In genomic region chr9:114385412-114386181, GRCh38 we compare ENCODE assay signal across 8 cellular contexts. TPM values are rescaled to one million over a fixed set of nuclear protein-coding genes. Genes with fewer than 3 reads are reported as not detected.
DNase-seq lines count a peak whose midpoint lies in the region; ATAC-seq and TF ChIP-seq lines count a peak whose summit lies in the region.

No MANE protein-coding gene starts in this region.

- H3K4me1 ChIP-seq in DOHH2 (ENCODE audit: control insufficient read depth, low read length) (peaks cover 81% of the 10 kb centered on the region), duodenal mucosa (ENCODE audit: control insufficient read depth in 1 of 2, insufficient read depth in 2 of 2, low read length in 2 of 2) (peaks cover 55 to 93% of the 10 kb centered on the region in 2 donors)

- H3F3A ChIP-seq in DOHH2 (ENCODE audit: control insufficient read depth, insufficient read depth), result peaks cover 25% of the 10 kb centered on the region

- peaks cover 99% of the 10 kb centered on the region for H3K79me2 ChIP-seq in DOHH2 (ENCODE audit: control insufficient read depth, low read length)

- H4K20me1 ChIP-seq in DOHH2 (ENCODE audit: control insufficient read depth, insufficient read depth, low read depth, low read length), result peaks cover 4% of the 10 kb centered on the region; the same call in 1 of the 2 replicates

- H3K9me3 ChIP-seq in DOHH2 (ENCODE audit: control insufficient read depth, insufficient read depth, low read length), result no peaks in the 10 kb centered on the region
- H3K9me3 ChIP-seq in MG63, result no peaks in the 10 kb centered on the region
- no peaks in the 10 kb centered on the region for H3K9me3 ChIP-seq in duodenal mucosa (ENCODE audit: control insufficient read depth in 1 of 2, low read length in 2 of 2)

- H3K4me3 ChIP-seq in DOHH2 (ENCODE audit: low read length) (peak overlapping the region; percentile 78), MG63 (no peak overlapping the region), duodenal mucosa (ENCODE audit: low read depth in 1 of 2, low read length in 2 of 2) (peak overlapping the region; percentile 77 to 84)

- ATAC-seq in GM21825 (IDR thresholded peaks at IDR 0.05; ENCODE audit: unreplicated experiment), result peak; percentile 74

- H3K4me2 ChIP-seq in DOHH2 (ENCODE audit: low read length), result peak overlapping the region; percentile 87

- H3K27me3 ChIP-seq in DOHH2 (ENCODE audit: control insufficient read depth, low read length), result no peaks in the 10 kb centered on the region
- H3K27me3 ChIP-seq in MG63, result no peaks in the 10 kb centered on the region
- H3K27me3 ChIP-seq in duodenal mucosa (ENCODE audit: control insufficient read depth in 1 of 2, insufficient read depth in 2 of 2, low read length in 2 of 2), result no peaks in the 10 kb centered on the region

- no peak for TF ChIP-seq CTCF in DOHH2 (IDR thresholded peaks at IDR 0.05; ENCODE audit: low read depth, low read length, poor library complexity, severe bottlenecking)

- peak overlapping the region; percentile 83 to 85 for H3K9ac ChIP-seq in duodenal mucosa (ENCODE audit: low read depth in 1 of 2, low read length in 2 of 2)

- H3K36me3 ChIP-seq in DOHH2 (ENCODE audit: control insufficient read depth, low read length) (peaks cover 97% of the 10 kb centered on the region), MG63 (no peaks in the 10 kb centered on the region), duodenal mucosa (ENCODE audit: control insufficient read depth in 1 of 2, insufficient read depth in 2 of 2, low read length in 2 of 2) (peaks cover 0 to 10% of the 10 kb centered on the region in 2 donors)

- peak overlapping the region; percentile 95 for H3K27ac ChIP-seq in DOHH2 (ENCODE audit: low read depth, low read length)
- H3K27ac ChIP-seq in duodenal mucosa (ENCODE audit: low read depth, low read length), result peak overlapping the region; percentile 86

- DNase-seq in MG63 (peak; percentile 74), mucosa of gallbladder (ENCODE audit: low spot score) (peak; percentile 81), NCI-H2029 treated with DMSO at 0.1 percent for 48 hours (lab: John Stamatoyannopoulos, UW) (no peak)
- peak; percentile 79 to 87 for DNase-seq in activated CD4-positive, alpha-beta T cell treated with anti-CD3 and anti-CD28 coated beads, Interleukin-2, amount 50 U/mL, for 4 hours
- DNase-seq in stimulated activated CD8-positive, alpha-beta memory T cell treated with anti-CD3 and anti-CD28 coated beads, Interleukin-7, amount 100 ng/mL, for 4 hours (ENCODE audit: low read depth in 2 of 2), result peak; percentile 83 to 91

- no peaks in the 10 kb centered on the region for H3K9me2 ChIP-seq in DOHH2 (replicated peaks; ENCODE audit: control insufficient read depth, low read length)

RNA-seq across cellular contexts. Expression of gene AKNA, which starts 2.2 kb away (rescaled TPM):
- total RNA-seq in MG63 (2014; rRNA removed; shearing (Covaris generic); ENCODE audit: low replicate concordance), result 0.17 and 1.4 TPM in 2 replicates
- 41.0 TPM for total RNA-seq in mucosa of gallbladder

RNA-seq across cellular contexts. Expression of gene ORM2, which starts 55.9 kb away (rescaled TPM):
- total RNA-seq in MG63 (2014; rRNA removed; shearing (Covaris generic); ENCODE audit: low replicate concordance), result not detected in 2 replicates
- total RNA-seq in mucosa of gallbladder, result 2.8 TPM

Comparison
In these comparisons a context has a peak if more than half of its experiments do, and no peak if none do; other contexts are left out.
1. RNA of gene AKNA, which starts 2.2 kb away (total RNA-seq): 41.0 TPM in mucosa of gallbladder (single experiment); 0.17 to 1.4 TPM in MG63; every median in the first group is over 10 times any median in the second.